10 cellular contexts compared by ENCODE assay signal in the genomic region with DNA sequence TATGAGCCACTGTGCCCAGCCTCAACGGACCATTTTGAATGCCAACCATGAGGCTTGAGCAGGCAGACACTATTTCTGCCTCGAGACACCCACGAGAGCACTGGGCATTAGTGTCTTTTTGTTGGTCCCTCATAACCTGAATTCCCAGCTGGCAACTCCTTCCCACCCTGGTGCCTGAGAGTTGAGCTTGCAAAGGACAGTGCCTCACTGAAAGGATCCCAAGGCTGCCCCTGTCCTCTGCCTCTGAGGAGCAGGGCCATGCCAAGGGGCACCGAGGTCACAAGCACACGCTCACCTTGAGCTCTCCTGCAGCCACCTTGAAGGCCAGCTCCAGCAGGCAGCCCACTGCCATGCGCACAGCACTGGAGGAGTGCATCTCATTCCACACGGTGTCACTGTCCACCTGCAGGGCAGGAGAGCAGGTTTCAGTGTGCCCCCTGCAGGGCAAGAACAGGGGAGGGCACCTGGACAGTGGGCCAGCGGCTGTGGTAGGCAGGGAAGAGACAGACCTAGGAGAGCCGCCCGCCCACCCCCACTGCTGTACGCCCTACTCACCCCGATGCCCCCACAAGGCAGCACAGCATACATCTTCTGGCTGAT. TPM values are rescaled to one million over a fixed set of nuclear protein-coding genes. Genes with fewer than 3 reads are reported as not detected.
DNase-seq lines count a peak whose midpoint lies in the region; ATAC-seq and TF ChIP-seq lines count a peak whose summit lies in the region.
"Had no signal": no experiment of that assay in that cellular context is flagged by ENCODE, and none has a peak within 500 bp of the region (broad histone marks: within the 10 kb centered on the region; RNA-seq: fewer than 3 reads in every experiment).

No MANE protein-coding gene starts in this region.

- no peak overlapping the region for H3K27ac Mint-ChIP-seq in GM23338

- H3K27me3 Mint-ChIP-seq in GM23338 (ENCODE audit: insufficient read depth, low read depth, poor library complexity): peaks cover 29% of the 10 kb centered on the region

- 0 out of 2 replicates have a peak, but pooled peaks cover 3% of the 10 kb centered on the region for H3K36me3 ChIP-seq in DND-41 (ENCODE audit: insufficient read depth, low read length)
- H3K36me3 ChIP-seq in GM23338 (ENCODE audit: insufficient read depth): no peaks in the 10 kb centered on the region; the same call in 1 of the 2 replicates

- H2AFZ ChIP-seq in DND-41 (ENCODE audit: low read depth, low read length) (no peak overlapping the region), GM23338 (no peak overlapping the region)

- 0 out of 2 replicates have a peak, but pooled peaks cover 13% of the 10 kb centered on the region for H3F3A ChIP-seq in GM23338 (replicated peaks; ENCODE audit: low read depth)

- H3K4me1 Mint-ChIP-seq in GM23338: peaks cover 42% of the 10 kb centered on the region

- H3K4me3 Mint-ChIP-seq in GM23338: no peak overlapping the region

- H3K4me2 ChIP-seq in DND-41 (ENCODE audit: insufficient read depth, low read length) (no peak overlapping the region), GM23338 (no peak overlapping the region)

- H3K9ac ChIP-seq in DND-41 (ENCODE audit: low read depth, low read length): no peak overlapping the region

- ATAC-seq in DND-41 (ENCODE audit: insufficient read depth, low read depth) (no peak), left lobe of liver (peak; percentile 90), GM23338 (no peak; the same call in 2 of the 3 replicates), HG03175 (IDR thresholded peaks at IDR 0.05; ENCODE audit: unreplicated experiment) (no peak)

- H3K27me3 ChIP-seq in DND-41 (ENCODE audit: insufficient read depth, low read length, poor library complexity) (no peaks in the 10 kb centered on the region), GM23338 (ENCODE audit: insufficient read depth) (no peaks in the 10 kb centered on the region)

- H3K79me2 ChIP-seq in DND-41 (ENCODE audit: insufficient read depth, low read length) (no peaks in the 10 kb centered on the region), GM23338 (replicated peaks; ENCODE audit: insufficient read depth) (no peaks in the 10 kb centered on the region)

- H3K4me1 ChIP-seq in DND-41 (ENCODE audit: insufficient read depth, low read length): no peaks in the 10 kb centered on the region
- peaks cover 16% of the 10 kb centered on the region for H3K4me1 ChIP-seq in GM23338 (ENCODE audit: insufficient read depth)

- no peaks in the 10 kb centered on the region for H3K9me2 ChIP-seq in GM23338 (ENCODE audit: insufficient read depth)

- no peaks in the 10 kb centered on the region; the same call in 2 of the 3 replicates for H3K9me3 Mint-ChIP-seq in GM23338

- DNase-seq in DND-41: no peak
- peak; percentile 83 for DNase-seq in HuH-7 (ENCODE audit: low spot score)
- DNase-seq in astrocyte of the cerebellum (ENCODE audit: low read depth): no peak
- peak; percentile 64 for DNase-seq in left lobe of liver (ENCODE audit: low spot score)
- no peak for DNase-seq in AML-193 (lab: John Stamatoyannopoulos, UW)
- DNase-seq in GM23338 (ENCODE audit: low spot score): no peak
- DNase-seq in activated T-cell treated with anti-CD3 and anti-CD28 coated beads, Interleukin-2, amount 50 U/mL, for 1 hour: no peak
- DNase-seq: NCI-H510A treated with DMSO at 0.1 percent for 48 hours, occipital lobe had no signal

- no peak overlapping the region for H3K27ac ChIP-seq in DND-41 (ENCODE audit: low read length)
- no peak overlapping the region for H3K27ac ChIP-seq in GM23338 (ENCODE audit: low read depth)

- TF ChIP-seq CTCF in DND-41 (IDR thresholded peaks at IDR 0.05; ENCODE audit: borderline replicate concordance, extremely low read depth, low read length, poor library complexity, severe bottlenecking) (peak; percentile 46), astrocyte of the cerebellum (IDR thresholded peaks at IDR 0.05; ENCODE audit: low read depth, low read length, missing control alignments) (peak; percentile 33), GM23338 (conservative IDR thresholded peaks at IDR 0.05; ENCODE audit: low read depth in 2 of 2) (peak in 1 of 2 experiments; percentile 76; a peak in 3 of 4 replicates)

- H4K20me1 ChIP-seq in DND-41 (ENCODE audit: insufficient read depth, low read length) (0 out of 2 replicates have a peak, but pooled peaks cover 5% of the 10 kb centered on the region), GM23338 (replicated peaks; ENCODE audit: insufficient read depth) (no peaks in the 10 kb centered on the region; the same call in 1 of the 2 replicates)

- H3K4me3 ChIP-seq in DND-41 (ENCODE audit: low read depth in 1 of 2, low read length in 2 of 2): no peak overlapping the region
- no peak overlapping the region for H3K4me3 ChIP-seq in astrocyte of the cerebellum (ENCODE audit: low read depth, low read length)
- H3K4me3 ChIP-seq in GM23338: no peak overlapping the region

- H3K36me3 Mint-ChIP-seq in GM23338 (ENCODE audit: low read depth): peaks cover 58% of the 10 kb centered on the region

- H3K9me3 ChIP-seq in DND-41 (ENCODE audit: insufficient read depth, low read length, severe bottlenecking): no peaks in the 10 kb centered on the region

- in situ Hi-C loops in astrocyte of the cerebellum (cut with HindIII; ENCODE audit: low sequenced_read_pairs): no loop called here

TF ChIP-seq in GM23338, 12 proteins besides CTCF, POLR2A, EP300 and RAD21 (continues in another document):
- no peak for TF ChIP-seq ZNF462 (CRISPR knock-in tag; IDR thresholded peaks at IDR 0.05)

RNA-seq across cellular contexts. Expression of gene G6PC3, which starts 12.8 kb away (rescaled TPM):
- total RNA-seq in left lobe of liver: 8.9 TPM
- total RNA-seq in GM23338 (2014; rRNA removed; shearing (Covaris generic)): 110 and 112 TPM in 2 replicates
- polyA plus RNA-seq in GM23338 (2016; fragmentation: Nextera tagmentation; extraction: Ambion mirVana): 143 and 154 TPM in 2 replicates

RNA-seq across cellular contexts. Expression of gene LSM12, which starts 16.9 kb away (rescaled TPM):
- total RNA-seq in left lobe of liver: 22.6 TPM
- 64.4 and 72.7 TPM in 2 replicates for total RNA-seq in GM23338 (2014; rRNA removed; shearing (Covaris generic))
- polyA plus RNA-seq in GM23338 (2016; fragmentation: Nextera tagmentation; extraction: Ambion mirVana): 226 and 241 TPM in 2 replicates

RNA-seq across cellular contexts. Expression of gene HDAC5, which starts 40.1 kb away (rescaled TPM):
- total RNA-seq in left lobe of liver: 16.8 TPM
- 71.1 and 86.9 TPM in 2 replicates for total RNA-seq in GM23338 (2014; rRNA removed; shearing (Covaris generic))
- 16.9 TPM in 2 replicates for polyA plus RNA-seq in GM23338 (2016; fragmentation: Nextera tagmentation; extraction: Ambion mirVana)

RNA-seq across cellular contexts. Expression of gene HROB, which starts 58.4 kb away (rescaled TPM):
- total RNA-seq in left lobe of liver: 0.38 TPM
- 17.0 and 19.0 TPM in 2 replicates for total RNA-seq in GM23338 (2014; rRNA removed; shearing (Covaris generic))
- 9.3 TPM in 2 replicates for polyA plus RNA-seq in GM23338 (2016; fragmentation: Nextera tagmentation; extraction: Ambion mirVana)

Comparison
In these comparisons a context has a peak if more than half of its experiments do, and no peak if none do; other contexts are left out.
1. DNase-seq: peak in HuH-7 (single experiment) and left lobe of liver (single experiment); none in DND-41 (single experiment), astrocyte of the cerebellum (single experiment), AML-193 (0 of 2), GM23338 (single experiment) and activated T-cell treated with anti-CD3 and anti-CD28 coated beads, Interleukin-2, amount 50 U/mL, for 1 hour (single experiment).
2. RNA of gene G6PC3, which starts 12.8 kb away (total RNA-seq): 110 to 112 TPM in GM23338; 8.9 TPM in left lobe of liver (single experiment); every median in the first group is over 10 times any median in the second.